In the genomic region with DNA sequence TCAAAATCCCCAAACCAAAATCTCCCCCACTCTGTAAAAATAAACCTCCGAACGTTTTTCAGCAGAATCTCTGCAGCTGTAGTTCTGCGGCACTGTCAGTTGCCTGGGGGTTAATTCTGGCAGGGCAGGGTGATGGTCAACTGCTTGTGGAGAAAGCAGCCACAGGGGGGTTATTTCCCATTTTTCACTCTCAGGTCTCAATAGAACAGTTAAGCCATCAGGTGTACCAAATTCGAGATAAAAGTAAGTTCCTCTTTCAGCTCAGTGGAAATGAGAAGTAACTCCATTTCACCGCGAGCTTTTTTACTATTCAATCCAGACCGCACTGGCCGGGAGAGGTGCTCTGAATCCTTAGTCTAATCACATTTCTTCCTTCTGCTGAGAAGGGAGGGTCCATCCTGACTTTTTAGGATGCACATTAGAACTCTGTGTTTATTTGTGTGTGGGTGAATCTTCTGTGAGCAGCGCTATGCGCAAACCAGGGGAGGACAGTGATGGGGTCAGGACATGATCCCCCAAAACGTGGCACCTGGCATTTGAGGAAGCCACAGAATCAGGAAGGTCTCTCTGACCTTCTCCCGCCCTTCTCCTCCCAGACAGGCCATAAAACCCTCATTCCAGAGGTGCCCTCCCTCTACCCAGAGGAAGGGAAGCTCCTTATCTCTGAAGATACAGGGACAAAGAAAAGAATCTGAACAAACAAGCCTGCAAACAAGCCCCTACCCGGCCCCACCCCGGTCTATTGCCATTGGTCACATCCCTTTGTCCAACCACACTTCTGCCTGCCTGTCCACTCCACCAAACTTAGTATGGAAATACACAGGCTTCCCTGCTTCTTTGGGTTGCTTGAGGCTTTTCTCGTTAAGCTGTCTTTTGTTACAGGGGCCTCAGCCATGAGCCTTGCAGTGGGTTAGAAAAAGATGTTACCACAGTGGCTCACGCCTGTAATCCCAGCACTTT, we compare ENCODE assay signal across 10 cellular contexts.
DNase-seq lines count a peak whose midpoint lies in the region; ATAC-seq and FAIRE-seq lines count a peak whose summit lies in the region.
"Had no signal": no experiment of that assay in that cellular context is flagged by ENCODE, and none has a peak within 500 bp of the region (broad histone marks: within the 10 kb centered on the region; RNA-seq: fewer than 3 reads in every experiment).

No MANE protein-coding gene starts in this region.

- no peaks in the 10 kb centered on the region for H3K9me3 Mint-ChIP-seq in stimulated activated effector memory CD8-positive, alpha-beta T cell treated with anti-CD3 and anti-CD28 coated beads, Interleukin-12 subunit alpha, Interleukin-12 subunit beta, amount 100 ng/mL, for 72 hours

- DNase-seq in GM19239 (ENCODE audit: insufficient read length, low spot score) (peak; percentile 54), RPMI8226 (peak; percentile 16), NCI-H446 (lab: John Stamatoyannopoulos, UW) (no peak)
- no peak for DNase-seq in stimulated activated effector memory CD8-positive, alpha-beta T cell treated with anti-CD3 and anti-CD28 coated beads, Interleukin-12 subunit alpha, Interleukin-12 subunit beta, amount 100 ng/mL, for 72 hours (ENCODE audit: low spot score in 2 of 2)
- DNase-seq: activated effector memory CD4-positive, alpha-beta T cell treated with Interleukin-2 at 50 U/mL for 16 hours; NCI-H526 had no signal

- peak overlapping the region; percentile 37 for H3K27ac Mint-ChIP-seq in stimulated activated effector memory CD8-positive, alpha-beta T cell treated with anti-CD3 and anti-CD28 coated beads, Interleukin-12 subunit alpha, Interleukin-12 subunit beta, amount 100 ng/mL, for 72 hours

- peak; percentile 60 for FAIRE-seq in GM19239 (lab: Jason Lieb, UNC)
- FAIRE-seq: HepG2 had no signal

- no peaks in the 10 kb centered on the region for H3K36me3 Mint-ChIP-seq in stimulated activated effector memory CD8-positive, alpha-beta T cell treated with anti-CD3 and anti-CD28 coated beads, Interleukin-12 subunit alpha, Interleukin-12 subunit beta, amount 100 ng/mL, for 72 hours

- no peak overlapping the region for H3K4me3 Mint-ChIP-seq in stimulated activated effector memory CD8-positive, alpha-beta T cell treated with anti-CD3 and anti-CD28 coated beads, Interleukin-12 subunit alpha, Interleukin-12 subunit beta, amount 100 ng/mL, for 72 hours

- no peaks in the 10 kb centered on the region for H3K4me1 Mint-ChIP-seq in stimulated activated effector memory CD8-positive, alpha-beta T cell treated with anti-CD3 and anti-CD28 coated beads, Interleukin-12 subunit alpha, Interleukin-12 subunit beta, amount 100 ng/mL, for 72 hours

- peak; percentile 74 for ATAC-seq in HG02938 (IDR thresholded peaks at IDR 0.05; ENCODE audit: unreplicated experiment)
- ATAC-seq in stimulated activated effector memory CD8-positive, alpha-beta T cell treated with anti-CD3 and anti-CD28 coated beads, Interleukin-12 subunit alpha, Interleukin-12 subunit beta, amount 100 ng/mL, for 72 hours, result no peak
- ATAC-seq in HG03095 (IDR thresholded peaks at IDR 0.05; ENCODE audit: unreplicated experiment), result no peak
- ATAC-seq in GM19035 (IDR thresholded peaks at IDR 0.05; ENCODE audit: unreplicated experiment), result no peak
- ATAC-seq: HepG2 had no signal

Comparison
In these comparisons a context has a peak if more than half of its experiments do, and no peak if none do; other contexts are left out.
1. DNase-seq: peak in GM19239 (single experiment) and RPMI8226 (single experiment); none in stimulated activated effector memory CD8-positive, alpha-beta T cell treated with anti-CD3 and anti-CD28 coated beads, Interleukin-12 subunit alpha, Interleukin-12 subunit beta, amount 100 ng/mL, for 72 hours (0 of 2) and NCI-H446 (0 of 2).